Comparison of ENCODE assay signal across 7 cellular contexts in the genomic region with DNA sequence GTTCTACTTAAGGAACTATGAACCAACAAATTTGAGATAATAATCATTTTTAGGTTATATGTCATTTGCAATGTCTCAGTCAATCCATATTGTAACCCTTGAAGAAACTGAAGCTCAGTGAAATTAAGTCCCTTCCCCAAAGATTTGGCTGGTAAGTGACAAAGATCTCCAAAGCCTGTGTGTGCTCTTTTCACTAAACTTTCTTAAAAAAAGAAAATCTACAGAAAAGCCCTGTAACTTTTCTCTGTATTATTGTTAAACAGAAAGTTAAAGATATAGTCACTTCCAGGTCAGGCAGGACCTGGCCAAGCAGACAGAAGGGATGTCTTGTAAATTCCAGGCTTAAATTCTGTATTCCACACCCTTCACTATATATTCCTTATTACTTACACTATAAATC. TPM values are rescaled to one million over a fixed set of nuclear protein-coding genes. Genes with fewer than 3 reads are reported as not detected.
DNase-seq lines count a peak whose midpoint lies in the region; ATAC-seq and TF ChIP-seq lines count a peak whose summit lies in the region.

No MANE protein-coding gene starts in this region.

- TF ChIP-seq CTCF in HCT116 (IDR thresholded peaks at IDR 0.05 in 2 of 3, conservative IDR thresholded peaks at IDR 0.05 in 1 of 3; ENCODE audit: borderline replicate concordance in 1 of 3, insufficient read depth in 1 of 3, low read depth in 2 of 3, low read length in 2 of 3) (no peak), hepatocyte (IDR thresholded peaks at IDR 0.05; ENCODE audit: poor library complexity) (no peak)

- no peak overlapping the region for H2AFZ ChIP-seq in HCT116 (ENCODE audit: low read depth, low read length, poor library complexity, severe bottlenecking)
- H2AFZ ChIP-seq in hepatocyte: no peak overlapping the region

- H3K4me1 Mint-ChIP-seq in activated CD4-positive, alpha-beta memory T cell treated with anti-CD3 and anti-CD28 coated beads, Interleukin-2, amount 10 ng/mL, durations not matched to agents 7 days and 5 days: peaks cover 72% of the 10 kb centered on the region
- H3K4me1 Mint-ChIP-seq in stimulated activated effector memory CD8-positive, alpha-beta T cell treated with anti-CD3 and anti-CD28 coated beads, Interleukin-12 subunit alpha, Interleukin-12 subunit beta, amount 100 ng/mL, for 72 hours: peaks cover 75% of the 10 kb centered on the region

- no peak for TF ChIP-seq POLR2A in HCT116 (IDR thresholded peaks at IDR 0.05; ENCODE audit: borderline replicate concordance, extremely low read depth, insufficient read depth, insufficient read length)

- H3K4me3 ChIP-seq in HCT116 (replicated peaks in 1 of 2; ENCODE audit: low read depth in 1 of 2, low read length in 2 of 2): no peak overlapping the region
- peak overlapping the region; percentile 60 for H3K4me3 ChIP-seq in hepatocyte

- H3K9ac ChIP-seq in HCT116 (ENCODE audit: low read length): no peak overlapping the region

- no peaks in the 10 kb centered on the region for H3K79me2 ChIP-seq in HCT116 (ENCODE audit: insufficient read depth, low read length)
- H3K79me2 ChIP-seq in hepatocyte: peaks cover 45% of the 10 kb centered on the region

- H3K27ac ChIP-seq in HCT116 (ENCODE audit: low read depth, low read length): no peak overlapping the region
- H3K27ac ChIP-seq in hepatocyte: peak overlapping the region; percentile 88

- no peaks in the 10 kb centered on the region for H3K9me3 Mint-ChIP-seq in activated CD4-positive, alpha-beta memory T cell treated with anti-CD3 and anti-CD28 coated beads, Interleukin-2, amount 10 ng/mL, durations not matched to agents 7 days and 5 days
- no peaks in the 10 kb centered on the region for H3K9me3 Mint-ChIP-seq in stimulated activated effector memory CD8-positive, alpha-beta T cell treated with anti-CD3 and anti-CD28 coated beads, Interleukin-12 subunit alpha, Interleukin-12 subunit beta, amount 100 ng/mL, for 72 hours

- DNase-seq in HCT116 (ENCODE audit: low read depth, low spot score): no peak
- no peak for DNase-seq in activated CD4-positive, alpha-beta memory T cell treated with anti-CD3 and anti-CD28 coated beads, Interleukin-2, amount 10 ng/mL, durations not matched to agents 7 days and 5 days
- DNase-seq in hepatocyte (ENCODE audit: low spot score): no peak
- no peak for DNase-seq in stimulated activated effector memory CD8-positive, alpha-beta T cell treated with anti-CD3 and anti-CD28 coated beads, Interleukin-12 subunit alpha, Interleukin-12 subunit beta, amount 100 ng/mL, for 72 hours (ENCODE audit: low spot score in 2 of 2)
- DNase-seq in germinal center (ENCODE audit: low spot score): no peak
- DNase-seq in AG20443 (ENCODE audit: low spot score): no peak
- DNase-seq in amniotic stem cell (lab: John Stamatoyannopoulos, UW): no peak

- peak overlapping the region; percentile 83 for H3K27ac Mint-ChIP-seq in activated CD4-positive, alpha-beta memory T cell treated with anti-CD3 and anti-CD28 coated beads, Interleukin-2, amount 10 ng/mL, durations not matched to agents 7 days and 5 days
- H3K27ac Mint-ChIP-seq in stimulated activated effector memory CD8-positive, alpha-beta T cell treated with anti-CD3 and anti-CD28 coated beads, Interleukin-12 subunit alpha, Interleukin-12 subunit beta, amount 100 ng/mL, for 72 hours: peak overlapping the region; percentile 73

- no TSS peak for BruUV-seq in HCT116 (replicated peaks; lab: Mats Ljungman, UMichigan)

- peak overlapping the region; percentile 93 for H3K4me2 ChIP-seq in HCT116 (ENCODE audit: low read length)
- H3K4me2 ChIP-seq in hepatocyte: peak overlapping the region; percentile 78

- H3K27me3 ChIP-seq in HCT116 (ENCODE audit: insufficient read depth, low read length) (no peaks in the 10 kb centered on the region), hepatocyte (peaks cover 15% of the 10 kb centered on the region)

- no peaks in the 10 kb centered on the region for H3K9me3 ChIP-seq in HCT116 (ENCODE audit: control insufficient read depth in 1 of 2, insufficient read depth in 1 of 2, low read depth in 1 of 2, low read length in 2 of 2)
- no peaks in the 10 kb centered on the region for H3K9me3 ChIP-seq in hepatocyte (ENCODE audit: low read depth)

- H3K4me3 Mint-ChIP-seq in activated CD4-positive, alpha-beta memory T cell treated with anti-CD3 and anti-CD28 coated beads, Interleukin-2, amount 10 ng/mL, durations not matched to agents 7 days and 5 days: peak overlapping the region; percentile 86
- H3K4me3 Mint-ChIP-seq in stimulated activated effector memory CD8-positive, alpha-beta T cell treated with anti-CD3 and anti-CD28 coated beads, Interleukin-12 subunit alpha, Interleukin-12 subunit beta, amount 100 ng/mL, for 72 hours: peak overlapping the region; percentile 75

- ATAC-seq in HCT116: no peak
- ATAC-seq in stimulated activated effector memory CD8-positive, alpha-beta T cell treated with anti-CD3 and anti-CD28 coated beads, Interleukin-12 subunit alpha, Interleukin-12 subunit beta, amount 100 ng/mL, for 72 hours: no peak

- H3K36me3 ChIP-seq in HCT116 (ENCODE audit: control insufficient read depth in 1 of 2, insufficient read depth in 2 of 2, low read length in 2 of 2): no peaks in the 10 kb centered on the region
- H3K36me3 ChIP-seq in hepatocyte (replicated peaks; ENCODE audit: insufficient read depth, low read depth): no peaks in the 10 kb centered on the region

- RAD21 ChIA-PET in HCT116 (lab: Charles Lee; ENCODE audit: low non-redundant PET in 1 of 2, low total read pairs in 2 of 2, uncharacterized antibody in 2 of 2, unreplicated experiment in 2 of 2): no interaction called here

- intact Hi-C loops in HCT116 (cut with micrococcal nuclease): no loop called here

- no peaks in the 10 kb centered on the region for H4K20me1 ChIP-seq in HCT116 (ENCODE audit: insufficient read depth)
- no peaks in the 10 kb centered on the region for H4K20me1 ChIP-seq in hepatocyte (ENCODE audit: insufficient read depth, poor library complexity, severe bottlenecking)

- H3K27me3 Mint-ChIP-seq in activated CD4-positive, alpha-beta memory T cell treated with anti-CD3 and anti-CD28 coated beads, Interleukin-2, amount 10 ng/mL, durations not matched to agents 7 days and 5 days: peaks cover 5% of the 10 kb centered on the region

- POLR2A ChIA-PET in HCT116 (lab: Charles Lee): no interaction called here
- POLR2A ChIA-PET in activated CD4-positive, alpha-beta memory T cell treated with anti-CD3 and anti-CD28 coated beads, Interleukin-2, amount 10 ng/mL, durations not matched to agents 7 days and 5 days (lab: Charles Lee): interaction anchor here (1.0 to 12.6 kb wide), 14 partner anchors 8 to 97 kb away, joined by 3 to 264 read pairs (median 10); partner anchors contain the start of genes ANKRD34A, PEX11B, PIAS3 and POLR3GL

- TF ChIP-seq RAD21 in HCT116 (IDR thresholded peaks at IDR 0.05; ENCODE audit: low read depth): no peak

- H3K9me2 ChIP-seq in HCT116 (ENCODE audit: insufficient read depth) (no peaks in the 10 kb centered on the region), hepatocyte (replicated peaks; ENCODE audit: insufficient read depth) (no peaks in the 10 kb centered on the region)

- CTCF ChIA-PET in HCT116 (lab: Charles Lee): no interaction called here
- CTCF ChIA-PET in activated CD4-positive, alpha-beta memory T cell treated with anti-CD3 and anti-CD28 coated beads, Interleukin-2, amount 10 ng/mL, durations not matched to agents 7 days and 5 days (lab: Charles Lee): interaction anchor here (0.6 to 5.9 kb wide), 3 partner anchors 22 to 46 kb away, joined by 3 to 34 read pairs (median 32); partner anchors contain the start of genes ITGA10 and RBM8A

- peaks cover 23% of the 10 kb centered on the region for H3K36me3 Mint-ChIP-seq in activated CD4-positive, alpha-beta memory T cell treated with anti-CD3 and anti-CD28 coated beads, Interleukin-2, amount 10 ng/mL, durations not matched to agents 7 days and 5 days (ENCODE audit: low read depth)
- peaks cover 26% of the 10 kb centered on the region for H3K36me3 Mint-ChIP-seq in stimulated activated effector memory CD8-positive, alpha-beta T cell treated with anti-CD3 and anti-CD28 coated beads, Interleukin-12 subunit alpha, Interleukin-12 subunit beta, amount 100 ng/mL, for 72 hours

- H3K4me1 ChIP-seq in HCT116 (ENCODE audit: control insufficient read depth in 1 of 2, insufficient read depth in 2 of 2, low read length in 2 of 2): peaks cover 9 to 18% of the 10 kb centered on the region in 2 experiments; a peak in 3 of 4 replicates
- peaks cover 21% of the 10 kb centered on the region for H3K4me1 ChIP-seq in hepatocyte (ENCODE audit: insufficient read depth)

TF ChIP-seq in HCT116, 20 proteins besides CTCF, POLR2A, EP300 and RAD21 (continues in another document):
- TF ChIP-seq ELF1 (IDR thresholded peaks at IDR 0.05; ENCODE audit: borderline replicate concordance, low read depth): no peak
- TF ChIP-seq EZH2phosphoT487 (IDR thresholded peaks at IDR 0.05; ENCODE audit: borderline replicate concordance): no peak
- no peak for TF ChIP-seq EZH2 (IDR thresholded peaks at IDR 0.05)
- TF ChIP-seq CBX3 (IDR thresholded peaks at IDR 0.05; ENCODE audit: low read depth): no peak

RNA-seq across cellular contexts. Expression of gene LIX1L, which starts 1.5 kb away (rescaled TPM):
- total RNA-seq in HCT116 (2021; ENCODE audit: unreplicated experiment) (12.4 TPM), hepatocyte (14.0 and 17.9 TPM in 2 replicates)
- 4.7 and 5.6 TPM in 2 replicates for polyA plus RNA-seq in HCT116 (2012)
- total RNA-seq in activated CD4-positive, alpha-beta memory T cell treated with anti-CD3 and anti-CD28 coated beads, Interleukin-2, amount 10 ng/mL, durations not matched to agents 7 days and 5 days: 10 to 100 TPM; 50.3 to 51.0 TPM
- 15.3 and 16.3 TPM in 2 replicates for polyA plus RNA-seq in hepatocyte

RNA-seq across cellular contexts. Expression of gene ANKRD34A, which starts 8.0 kb away (rescaled TPM):
- 1.1 TPM for total RNA-seq in HCT116 (2021; ENCODE audit: unreplicated experiment)
- polyA plus RNA-seq in HCT116 (2012): 0.95 and 0.97 TPM in 2 replicates
- 1 to 10 TPM; 2.9 to 3.7 TPM for total RNA-seq in activated CD4-positive, alpha-beta memory T cell treated with anti-CD3 and anti-CD28 coated beads, Interleukin-2, amount 10 ng/mL, durations not matched to agents 7 days and 5 days
- 0.28 and 0.90 TPM in 2 replicates for total RNA-seq in hepatocyte
- polyA plus RNA-seq in hepatocyte: 0.76 and 0.83 TPM in 2 replicates

RNA-seq across cellular contexts. Expression of gene POLR3GL, which starts 8.1 kb away (rescaled TPM):
- total RNA-seq in HCT116 (2021; ENCODE audit: unreplicated experiment): 17.9 TPM
- 26.3 and 28.6 TPM in 2 replicates for polyA plus RNA-seq in HCT116 (2012)
- total RNA-seq in activated CD4-positive, alpha-beta memory T cell treated with anti-CD3 and anti-CD28 coated beads, Interleukin-2, amount 10 ng/mL, durations not matched to agents 7 days and 5 days: 10 to 100 TPM; 32.4 to 33.7 TPM
- 10.5 and 15.6 TPM in 2 replicates for total RNA-seq in hepatocyte
- 27.2 and 27.3 TPM in 2 replicates for polyA plus RNA-seq in hepatocyte

RNA-seq across cellular contexts. Expression of gene RBM8A, which starts 29.1 kb away (rescaled TPM):
- total RNA-seq in HCT116 (2021; ENCODE audit: unreplicated experiment) (195 TPM), hepatocyte (141 and 154 TPM in 2 replicates)
- polyA plus RNA-seq in HCT116 (2012): 234 and 261 TPM in 2 replicates
- total RNA-seq in activated CD4-positive, alpha-beta memory T cell treated with anti-CD3 and anti-CD28 coated beads, Interleukin-2, amount 10 ng/mL, durations not matched to agents 7 days and 5 days: 100 to 1,000 TPM; 168 to 174 TPM
- 185 and 189 TPM in 2 replicates for polyA plus RNA-seq in hepatocyte

RNA-seq across cellular contexts. Expression of gene PEX11B, which starts 37.8 kb away (rescaled TPM):
- total RNA-seq in HCT116 (2021; ENCODE audit: unreplicated experiment) (20.9 TPM), hepatocyte (28.1 and 32.3 TPM in 2 replicates)
- polyA plus RNA-seq in HCT116 (2012): 15.2 and 18.3 TPM in 2 replicates
- total RNA-seq in activated CD4-positive, alpha-beta memory T cell treated with anti-CD3 and anti-CD28 coated beads, Interleukin-2, amount 10 ng/mL, durations not matched to agents 7 days and 5 days: 10 to 100 TPM; 29.0 to 33.2 TPM
- 26.8 and 30.4 TPM in 2 replicates for polyA plus RNA-seq in hepatocyte
